8 cellular contexts compared by ENCODE assay signal in genomic region chr5:65481635-65482271, GRCh38. TPM values are rescaled to one million over a fixed set of nuclear protein-coding genes. Genes with fewer than 3 reads are reported as not detected.
DNase-seq lines count a peak whose midpoint lies in the region; ATAC-seq, FAIRE-seq and TF ChIP-seq lines count a peak whose summit lies in the region.

Gene ADAMTS6, minus strand, starts transcription at chr5:65481920. Its CDS starts 8,247 bp downstream, at chr5:65473673.

- H3K36me3 Mint-ChIP-seq in endothelial cell (ENCODE audit: low read depth, unreplicated experiment): no peaks in the 10 kb centered on the region

- H3K9ac ChIP-seq in NT2/D1 (ENCODE audit: insufficient read length, low read depth): peak within 1 kb of the TSS; percentile 61

- peaks cover 13% of the 10 kb centered on the region for H3K4me1 Mint-ChIP-seq in endothelial cell (ENCODE audit: unreplicated experiment)

- peak within 1 kb of the TSS; percentile 40 for H3K4me3 ChIP-seq in NT2/D1 (ENCODE audit: insufficient read length, low read depth)
- H3K4me3 ChIP-seq in mesodermal cell (ENCODE audit: extremely low read depth, insufficient read depth, low read length, poor library complexity, severe bottlenecking): peak within 1 kb of the TSS; percentile 54

- H3K27me3 ChIP-seq in NT2/D1 (ENCODE audit: insufficient read depth, insufficient read length): peaks cover 6% of the 10 kb centered on the region

- H3K4me1 ChIP-seq in NT2/D1 (ENCODE audit: insufficient read depth, insufficient read length): no peaks in the 10 kb centered on the region
- H3K4me1 ChIP-seq in mesodermal cell (ENCODE audit: control insufficient read depth, insufficient read depth, low read length, poor library complexity, severe bottlenecking): no peaks in the 10 kb centered on the region

- H3K9me3 Mint-ChIP-seq in endothelial cell (ENCODE audit: unreplicated experiment): no peaks in the 10 kb centered on the region

- FAIRE-seq in GM19239 (lab: Jason Lieb, UNC): peak; percentile 97

- peak; percentile 68 for ATAC-seq in HG03457 (IDR thresholded peaks at IDR 0.05; ENCODE audit: unreplicated experiment)

- no peak for TF ChIP-seq CTCF in endothelial cell (IDR thresholded peaks at IDR 0.05; ENCODE audit: unreplicated experiment)

- H3K9me3 ChIP-seq in NT2/D1 (ENCODE audit: insufficient read depth, low read length): no peaks in the 10 kb centered on the region; the same call in 1 of the 2 replicates
- no peaks in the 10 kb centered on the region for H3K9me3 ChIP-seq in mesodermal cell (ENCODE audit: control insufficient read depth, low read length)

- peak within 1 kb of the TSS; percentile 86 for H3K27ac ChIP-seq in mesodermal cell (ENCODE audit: low read depth, low read length, severe bottlenecking)

- H3K36me3 ChIP-seq in NT2/D1 (ENCODE audit: insufficient read depth, insufficient read length, low read length) (no peaks in the 10 kb centered on the region), mesodermal cell (ENCODE audit: control insufficient read depth, insufficient read depth, low read length) (no peaks in the 10 kb centered on the region)

- peak within 1 kb of the TSS; percentile 97 for H3K27ac Mint-ChIP-seq in endothelial cell (ENCODE audit: unreplicated experiment)

- no peak within 1 kb of the TSS for H3K4me3 Mint-ChIP-seq in endothelial cell (ENCODE audit: unreplicated experiment)

- H3K27me3 Mint-ChIP-seq in endothelial cell (ENCODE audit: unreplicated experiment): no peaks in the 10 kb centered on the region

- WGBS in mesodermal cell (ENCODE audit: insufficient coverage in 2 of 2), 2 experiments: 0% methylated on average over 1 of the region's 12 CpGs; no CpG with 5 or more reads in 1 of the 2 experiments

- DNase-seq in C1 segment of cervical spinal cord (lab: John Stamatoyannopoulos, UW) (peak in 12 of 14 donors; percentile 27 to 79 (median 75)), GM19239 (ENCODE audit: insufficient read length, low spot score) (peak; percentile 41), NT2/D1 (ENCODE audit: low read depth, low spot score) (peak; percentile 44), endothelial cell (ENCODE audit: low spot score) (peak; percentile 76)
- DNase-seq in activated CD8-positive, alpha-beta memory T cell treated with anti-CD3 and anti-CD28 coated beads, Interleukin-2, amount 50 U/mL, for 4 hours: peak; percentile 81
- DNase-seq in stimulated activated CD8-positive, alpha-beta memory T cell treated with anti-CD3 and anti-CD28 coated beads, Interleukin-15, amount 100 ng/mL, for 24 hours (ENCODE audit: low read depth): peak; percentile 38

RNA-seq across cellular contexts. Expression of gene ADAMTS6, which starts in this region (rescaled TPM):
- 16.7 TPM for total RNA-seq in endothelial cell (ENCODE audit: unreplicated experiment)
- polyA plus RNA-seq in mesodermal cell (2013, experiment 1 of 2): 8.5 TPM
- polyA plus RNA-seq in mesodermal cell (2013, experiment 2 of 2): 6.1 TPM

Comparison
In these comparisons a context has a peak if more than half of its experiments do, and no peak if none do; other contexts are left out.
1. Peak in every context shown above with its lines: DNase-seq, ATAC-seq, H3K4me3 ChIP-seq and H3K27ac ChIP-seq.